ENCODE assay signal across 23 cellular contexts in genomic region chr12:39364196-39364595, GRCh38.
"Had no signal": no experiment of that assay in that cellular context is flagged by ENCODE, and none has a peak within 500 bp of the region (broad histone marks: within the 10 kb centered on the region; RNA-seq: fewer than 3 reads in every experiment).

No MANE protein-coding gene starts in this region.

- DNase-seq: naive thymus-derived CD4-positive, alpha-beta T cell; natural killer cell; occipital lobe; ovary; psoas muscle; right cardiac atrium; right lobe of liver; sigmoid colon; small intestine; stimulated activated CD4-positive, alpha-beta T cell treated with anti-CD3 and anti-CD28 coated beads, Interleukin-15, amount 100 ng/mL, for 24 hours; stimulated activated CD4-positive, alpha-beta T cell treated with anti-CD3 and anti-CD28 coated beads, Interleukin-2, amount 100 ng/mL, for 24 hours; stimulated activated CD4-positive, alpha-beta T cell treated with anti-CD3 and anti-CD28 coated beads, Interleukin-2, amount 100 ng/mL, for 48 hours; stimulated activated CD4-positive, alpha-beta T cell treated with anti-CD3 and anti-CD28 coated beads, Interleukin-4, amount 100 ng/mL, for 24 hours; stimulated activated naive B cell treated with anti-CD40 and anti-IgM and Interleukin-4, amounts not matched to agents 10 μg/mL and 1 μg/mL and 100 μg/mL, for 72 hours; stimulated activated naive CD4-positive, alpha-beta T cell treated with Interleukin-2 at 50 U/mL for 16 hours; stomach; tibial artery; transverse colon; upper lobe of left lung had no signal

- H2AFZ ChIP-seq: neural progenitor cell, parathyroid adenoma had no signal

- H3K27ac ChIP-seq: neural progenitor cell, ovary, parathyroid adenoma, psoas muscle, right lobe of liver, sigmoid colon, stomach, tibial artery, transverse colon, upper lobe of left lung, vagina had no signal

- H3K79me2 ChIP-seq: parathyroid adenoma had no signal

- H3K27me3 ChIP-seq: neural progenitor cell, ovary, right lobe of liver, sigmoid colon, stomach, tibial artery, transverse colon, upper lobe of left lung, vagina had no signal

- H3K36me3 ChIP-seq: ovary, right lobe of liver, sigmoid colon, upper lobe of left lung, vagina had no signal

- H3K4me1 ChIP-seq: neural progenitor cell, parathyroid adenoma, psoas muscle, sigmoid colon, tibial artery, transverse colon, upper lobe of left lung, vagina had no signal

- FAIRE-seq: small intestine, urothelium cell line had no signal

- H3K4me3 ChIP-seq: neural progenitor cell, ovary, psoas muscle, right lobe of liver, sigmoid colon, stomach, tibial artery, transverse colon, upper lobe of left lung, vagina had no signal

- H3K9me3 ChIP-seq: ovary, psoas muscle, right lobe of liver, sigmoid colon, stomach, tibial artery, transverse colon, upper lobe of left lung, vagina had no signal

- H3K4me2 ChIP-seq: neural progenitor cell had no signal
